In genomic region chr5:158698036-158698667, GRCh38 we compare ENCODE assay signal across 2 cellular contexts.
TF ChIP-seq lines count a peak whose summit lies in the region.

No MANE protein-coding gene starts in this region.

TF ChIP-seq in GM23338, 12 proteins besides CTCF, POLR2A, EP300 and RAD21 (continued from another document):
- no peak for TF ChIP-seq ZNF462 (CRISPR knock-in tag; IDR thresholded peaks at IDR 0.05)
- TF ChIP-seq POLR2AphosphoS5 (IDR thresholded peaks at IDR 0.05; ENCODE audit: low read depth): no peak
- TF ChIP-seq ETS1 (IDR thresholded peaks at IDR 0.05): no peak
- TF ChIP-seq JUNB (IDR thresholded peaks at IDR 0.05; ENCODE audit: unreplicated experiment): no peak
- no peak for TF ChIP-seq ZNF331 (CRISPR knock-in tag; IDR thresholded peaks at IDR 0.05; ENCODE audit: low read depth)
- no peak for TF ChIP-seq NANOG (IDR thresholded peaks at IDR 0.05; ENCODE audit: borderline replicate concordance)
- no peak for TF ChIP-seq EZH2phosphoT487 (IDR thresholded peaks at IDR 0.05; ENCODE audit: unreplicated experiment)
- TF ChIP-seq REST (IDR thresholded peaks at IDR 0.05; ENCODE audit: unreplicated experiment): no peak
- no peak for TF ChIP-seq ZNF114 (CRISPR knock-in tag; IDR thresholded peaks at IDR 0.05)
- TF ChIP-seq CREB1 (CRISPR knock-in tag; IDR thresholded peaks at IDR 0.05; ENCODE audit: low read depth): no peak

TF ChIP-seq in WTC11, 78 proteins besides CTCF, POLR2A, EP300 and RAD21 (continued from another document):
- no peak for TF ChIP-seq STAT6 (CRISPR knock-in tag; conservative IDR thresholded peaks at IDR 0.05; ENCODE audit: low read depth)
- no peak for TF ChIP-seq ZNF532 (CRISPR knock-in tag; IDR thresholded peaks at IDR 0.05; ENCODE audit: borderline replicate concordance)
- TF ChIP-seq NR3C1 (CRISPR knock-in tag; conservative IDR thresholded peaks at IDR 0.05; ENCODE audit: low read depth): no peak
- no peak for TF ChIP-seq NFATC4 (CRISPR knock-in tag; IDR thresholded peaks at IDR 0.05)
- TF ChIP-seq MLX (CRISPR knock-in tag; IDR thresholded peaks at IDR 0.05): no peak
- TF ChIP-seq ZNF121 (CRISPR knock-in tag; IDR thresholded peaks at IDR 0.05): no peak
- no peak for TF ChIP-seq ZNF416 (CRISPR knock-in tag; IDR thresholded peaks at IDR 0.05)
- no peak for TF ChIP-seq TCF7 (CRISPR knock-in tag; IDR thresholded peaks at IDR 0.05; ENCODE audit: low read depth)
- no peak for TF ChIP-seq ZNF671 (CRISPR knock-in tag; IDR thresholded peaks at IDR 0.05)
- no peak for TF ChIP-seq E2F5 (CRISPR knock-in tag; IDR thresholded peaks at IDR 0.05)
- no peak for TF ChIP-seq ESRRA (CRISPR knock-in tag; IDR thresholded peaks at IDR 0.05; ENCODE audit: borderline replicate concordance)
- no peak for TF ChIP-seq KAT7 (CRISPR knock-in tag; IDR thresholded peaks at IDR 0.05; ENCODE audit: borderline replicate concordance)
- no peak for TF ChIP-seq PRDM15 (CRISPR knock-in tag; IDR thresholded peaks at IDR 0.05)
- TF ChIP-seq GRHL2 (CRISPR knock-in tag; IDR thresholded peaks at IDR 0.05; ENCODE audit: insufficient replicate concordance, severe bottlenecking): no peak
- no peak for TF ChIP-seq ZSCAN18 (CRISPR knock-in tag; IDR thresholded peaks at IDR 0.05)
- no peak for TF ChIP-seq ZNF512 (CRISPR knock-in tag; IDR thresholded peaks at IDR 0.05; ENCODE audit: borderline replicate concordance)
- TF ChIP-seq ZMAT4 (CRISPR knock-in tag; IDR thresholded peaks at IDR 0.05): no peak
